In the genomic region with DNA sequence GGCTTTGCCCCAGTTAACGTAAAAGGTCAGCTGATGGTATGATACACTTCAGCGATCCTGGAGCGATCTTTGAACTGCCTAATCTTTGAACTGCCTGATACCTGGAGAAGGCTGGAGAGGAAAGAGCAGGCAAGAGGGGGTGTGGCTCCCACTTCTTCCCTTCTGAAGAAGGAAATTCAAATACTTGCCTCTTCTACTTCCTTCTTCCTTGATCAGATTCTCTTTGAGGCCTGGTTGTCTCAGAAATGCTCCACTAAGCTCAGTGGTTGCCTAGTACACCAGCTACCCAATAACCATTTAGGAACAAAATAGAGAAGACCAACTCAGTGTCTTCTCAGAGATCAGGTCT, we compare ENCODE assay signal across 8 cellular contexts. TPM values are rescaled to one million over a fixed set of nuclear protein-coding genes. Genes with fewer than 3 reads are reported as not detected.
DNase-seq lines count a peak whose midpoint lies in the region; ATAC-seq and TF ChIP-seq lines count a peak whose summit lies in the region.

No MANE protein-coding gene starts in this region.

- peak overlapping the region; percentile 97 for H3K27ac Mint-ChIP-seq in activated CD4-positive, alpha-beta memory T cell treated with anti-CD3 and anti-CD28 coated beads, Interleukin-2, amount 10 ng/mL, durations not matched to agents 7 days and 5 days

- H3K4me3 ChIP-seq in left ventricle myocardium inferior (peak overlapping the region; percentile 74), retinal pigment epithelial cell (ENCODE audit: low read length) (peak overlapping the region; percentile 79)

- CTCF ChIA-PET in activated CD4-positive, alpha-beta memory T cell treated with anti-CD3 and anti-CD28 coated beads, Interleukin-2, amount 10 ng/mL, durations not matched to agents 7 days and 5 days (lab: Charles Lee): interaction anchor here (0.7 to 7.4 kb wide), 18 partner anchors 10 to 85 kb away, joined by 3 to 117 read pairs (median 6); partner anchors contain the start of gene HNRNPLL

- H3K4me3 Mint-ChIP-seq in activated CD4-positive, alpha-beta memory T cell treated with anti-CD3 and anti-CD28 coated beads, Interleukin-2, amount 10 ng/mL, durations not matched to agents 7 days and 5 days: peak overlapping the region; percentile 98

- TF ChIP-seq CTCF in left ventricle myocardium inferior (IDR thresholded peaks at IDR 0.05; ENCODE audit: borderline replicate concordance): no peak
- no peak for TF ChIP-seq CTCF in retinal pigment epithelial cell (conservative IDR thresholded peaks at IDR 0.05; ENCODE audit: low read depth, low read length)

- ATAC-seq in GM18511 (IDR thresholded peaks at IDR 0.05; ENCODE audit: unreplicated experiment) (peak; percentile 43), HG03175 (IDR thresholded peaks at IDR 0.05; ENCODE audit: unreplicated experiment) (peak; percentile 43)

- H3K27me3 ChIP-seq in left ventricle myocardium inferior (ENCODE audit: low read depth): no peaks in the 10 kb centered on the region

- H3K9me3 Mint-ChIP-seq in activated CD4-positive, alpha-beta memory T cell treated with anti-CD3 and anti-CD28 coated beads, Interleukin-2, amount 10 ng/mL, durations not matched to agents 7 days and 5 days: no peaks in the 10 kb centered on the region

- H3K4me1 Mint-ChIP-seq in activated CD4-positive, alpha-beta memory T cell treated with anti-CD3 and anti-CD28 coated beads, Interleukin-2, amount 10 ng/mL, durations not matched to agents 7 days and 5 days: peaks cover 74% of the 10 kb centered on the region

- peaks cover 28% of the 10 kb centered on the region for H3K4me1 ChIP-seq in left ventricle myocardium inferior

- no peaks in the 10 kb centered on the region for H3K36me3 ChIP-seq in left ventricle myocardium inferior

- H3K36me3 Mint-ChIP-seq in activated CD4-positive, alpha-beta memory T cell treated with anti-CD3 and anti-CD28 coated beads, Interleukin-2, amount 10 ng/mL, durations not matched to agents 7 days and 5 days (ENCODE audit: low read depth): peaks cover 43% of the 10 kb centered on the region

- intact Hi-C loops in left ventricle myocardium inferior (cut with micrococcal nuclease): loop anchor here (5.0 kb wide), 1 partner anchor 64 kb away; the partner anchor contains the start of gene HNRNPLL

- H3K27ac ChIP-seq in left ventricle myocardium inferior (replicated peaks): peak overlapping the region; percentile 85

- H3K27me3 Mint-ChIP-seq in activated CD4-positive, alpha-beta memory T cell treated with anti-CD3 and anti-CD28 coated beads, Interleukin-2, amount 10 ng/mL, durations not matched to agents 7 days and 5 days: no peaks in the 10 kb centered on the region

- DNase-seq in activated CD4-positive, alpha-beta memory T cell treated with anti-CD3 and anti-CD28 coated beads, Interleukin-2, amount 10 ng/mL, durations not matched to agents 7 days and 5 days: peak; percentile 33
- DNase-seq in left ventricle myocardium inferior: no peak
- DNase-seq in retinal pigment epithelial cell (ENCODE audit: low read depth): no peak
- no peak for DNase-seq in DMS79 treated with DMSO at 0.1 percent for 48 hours (lab: John Stamatoyannopoulos, UW)
- no peak for DNase-seq in retina
- no peak for DNase-seq in DMS114 treated with DMSO at 0.1 percent for 48 hours (lab: John Stamatoyannopoulos, UW; ENCODE audit: unreplicated experiment)

- POLR2A ChIA-PET in activated CD4-positive, alpha-beta memory T cell treated with anti-CD3 and anti-CD28 coated beads, Interleukin-2, amount 10 ng/mL, durations not matched to agents 7 days and 5 days (lab: Charles Lee): interaction anchor here (0.6 to 12.1 kb wide), 26 partner anchors 8 to 1080 kb away, joined by 3 to 646 read pairs (median 15); partner anchors contain the start of genes HNRNPLL, SOS1 and SRSF7

- no peaks in the 10 kb centered on the region for H3K9me3 ChIP-seq in left ventricle myocardium inferior (replicated peaks)

RNA-seq across cellular contexts. Expression of gene GALM, which starts 0.6 kb away (rescaled TPM):
- 10 to 100 TPM; 94.7 to 97.4 TPM for total RNA-seq in activated CD4-positive, alpha-beta memory T cell treated with anti-CD3 and anti-CD28 coated beads, Interleukin-2, amount 10 ng/mL, durations not matched to agents 7 days and 5 days
- total RNA-seq in left ventricle myocardium inferior: 14.4 TPM
